ENCODE assay signal across 1 cellular context in genomic region chr4:38086515-38087226, GRCh38.
TF ChIP-seq lines count a peak whose summit lies in the region.

No MANE protein-coding gene starts in this region.

TF ChIP-seq in WTC11, 78 proteins besides CTCF, POLR2A, EP300 and RAD21 (continued from another document):
- TF ChIP-seq ZNF532 (CRISPR knock-in tag; IDR thresholded peaks at IDR 0.05; ENCODE audit: borderline replicate concordance) (no peak), ZNF219 (CRISPR knock-in tag; IDR thresholded peaks at IDR 0.05; ENCODE audit: borderline replicate concordance) (no peak), GTF2I (CRISPR knock-in tag; conservative IDR thresholded peaks at IDR 0.05) (no peak), ATF1 (CRISPR knock-in tag; IDR thresholded peaks at IDR 0.05) (no peak), ARID4B (CRISPR knock-in tag; IDR thresholded peaks at IDR 0.05; ENCODE audit: borderline replicate concordance) (no peak), MAX (CRISPR knock-in tag; IDR thresholded peaks at IDR 0.05) (no peak), ZNF396 (CRISPR knock-in tag; IDR thresholded peaks at IDR 0.05; ENCODE audit: borderline replicate concordance) (no peak), NR1H2 (CRISPR knock-in tag; IDR thresholded peaks at IDR 0.05) (no peak), KAT7 (CRISPR knock-in tag; IDR thresholded peaks at IDR 0.05; ENCODE audit: borderline replicate concordance) (no peak), EMX1 (CRISPR knock-in tag; IDR thresholded peaks at IDR 0.05) (no peak), AR (CRISPR knock-in tag; IDR thresholded peaks at IDR 0.05) (no peak)
- TF ChIP-seq, protein P1, sequence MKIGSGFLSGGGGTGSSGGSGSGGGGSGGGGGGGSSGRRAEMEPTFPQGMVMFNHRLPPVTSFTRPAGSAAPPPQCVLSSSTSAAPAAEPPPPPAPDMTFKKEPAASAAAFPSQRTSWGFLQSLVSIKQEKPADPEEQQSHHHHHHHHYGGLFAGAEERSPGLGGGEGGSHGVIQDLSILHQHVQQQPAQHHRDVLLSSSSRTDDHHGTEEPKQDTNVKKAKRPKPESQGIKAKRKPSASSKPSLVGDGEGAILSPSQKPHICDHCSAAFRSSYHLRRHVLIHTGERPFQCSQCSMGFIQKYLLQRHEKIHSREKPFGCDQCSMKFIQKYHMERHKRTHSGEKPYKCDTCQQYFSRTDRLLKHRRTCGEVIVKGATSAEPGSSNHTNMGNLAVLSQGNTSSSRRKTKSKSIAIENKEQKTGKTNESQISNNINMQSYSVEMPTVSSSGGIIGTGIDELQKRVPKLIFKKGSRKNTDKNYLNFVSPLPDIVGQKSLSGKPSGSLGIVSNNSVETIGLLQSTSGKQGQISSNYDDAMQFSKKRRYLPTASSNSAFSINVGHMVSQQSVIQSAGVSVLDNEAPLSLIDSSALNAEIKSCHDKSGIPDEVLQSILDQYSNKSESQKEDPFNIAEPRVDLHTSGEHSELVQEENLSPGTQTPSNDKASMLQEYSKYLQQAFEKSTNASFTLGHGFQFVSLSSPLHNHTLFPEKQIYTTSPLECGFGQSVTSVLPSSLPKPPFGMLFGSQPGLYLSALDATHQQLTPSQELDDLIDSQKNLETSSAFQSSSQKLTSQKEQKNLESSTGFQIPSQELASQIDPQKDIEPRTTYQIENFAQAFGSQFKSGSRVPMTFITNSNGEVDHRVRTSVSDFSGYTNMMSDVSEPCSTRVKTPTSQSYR (CRISPR knock-in tag; IDR thresholded peaks at IDR 0.05) = no peak
- TF ChIP-seq, protein P2, sequence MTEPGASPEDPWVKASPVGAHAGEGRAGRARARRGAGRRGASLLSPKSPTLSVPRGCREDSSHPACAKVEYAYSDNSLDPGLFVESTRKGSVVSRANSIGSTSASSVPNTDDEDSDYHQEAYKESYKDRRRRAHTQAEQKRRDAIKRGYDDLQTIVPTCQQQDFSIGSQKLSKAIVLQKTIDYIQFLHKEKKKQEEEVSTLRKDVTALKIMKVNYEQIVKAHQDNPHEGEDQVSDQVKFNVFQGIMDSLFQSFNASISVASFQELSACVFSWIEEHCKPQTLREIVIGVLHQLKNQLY (CRISPR knock-in tag; IDR thresholded peaks at IDR 0.05) = no peak
